8 cellular contexts compared by ENCODE assay signal in genomic region chr7:81484266-81484665, GRCh38.
A peak's percentile ranks its signal among the peaks of the same experiment; 100 is the strongest.
DNase-seq lines count a peak whose midpoint lies in the region; ATAC-seq and TF ChIP-seq lines count a peak whose summit lies in the region.

No MANE protein-coding gene starts in this region.

- peaks cover 7% of the 10 kb centered on the region for H3F3A ChIP-seq in smooth muscle cell (ENCODE audit: low read depth)

- H3K4me1 ChIP-seq in mammary epithelial cell (ENCODE audit: insufficient read depth, low read length) (no peaks in the 10 kb centered on the region), smooth muscle cell (ENCODE audit: low read depth) (no peaks in the 10 kb centered on the region)

- in situ Hi-C loops in mammary epithelial cell (cut with MboI; ENCODE audit: low sequenced_read_pairs in 2 of 2): loop anchor here (10.0 to 25.0 kb wide), 5 partner anchors 531 to 1253 kb away; no protein-coding TSS in a partner anchor

- H2AFZ ChIP-seq in mammary epithelial cell (ENCODE audit: low read depth, low read length) (no peak overlapping the region), smooth muscle cell (ENCODE audit: low read depth) (no peak overlapping the region)

- H3K27ac ChIP-seq in 22Rv1 (peak overlapping the region; percentile 60), mammary epithelial cell (ENCODE audit: insufficient read depth, low read depth, low read length) (no peak overlapping the region), smooth muscle cell (ENCODE audit: low read depth) (no peak overlapping the region)

- H3K9me3 ChIP-seq in mammary epithelial cell (replicated peaks; ENCODE audit: insufficient read depth, low read length): no peaks in the 10 kb centered on the region
- H3K9me3 ChIP-seq in smooth muscle cell (replicated peaks; ENCODE audit: low read depth): no peaks in the 10 kb centered on the region

- no peaks in the 10 kb centered on the region for H3K79me2 ChIP-seq in mammary epithelial cell (ENCODE audit: insufficient read depth, low read length)
- no peaks in the 10 kb centered on the region for H3K79me2 ChIP-seq in smooth muscle cell (ENCODE audit: low read depth)

- CTCF ChIA-PET in mammary epithelial cell (lab: Charles Lee; ENCODE audit: low non-redundant PET): interaction anchor here (0.6 to 0.7 kb wide), 2 partner anchors 27 to 498 kb away, joined by 5 to 7 read pairs; no protein-coding TSS in a partner anchor

- no peaks in the 10 kb centered on the region for H3K27me3 ChIP-seq in mammary epithelial cell (ENCODE audit: insufficient read depth, low read length)
- no peaks in the 10 kb centered on the region for H3K27me3 ChIP-seq in smooth muscle cell (ENCODE audit: low read depth)

- peak; percentile 30 for DNase-seq in HK-2 (ENCODE audit: unreplicated experiment)
- peak; percentile 16 for DNase-seq in mammary epithelial cell
- DNase-seq in left colon: peak in 1 of 2 donors; percentile 10
- DNase-seq in activated T-cell treated with anti-CD3 and anti-CD28 coated beads, Interleukin-2, amount 50 U/mL, for 48 hours: no peak
- DNase-seq in smooth muscle cell (lab: John Stamatoyannopoulos, UW; ENCODE audit: unreplicated experiment): no peak

- 53% methylated on average over 3 of the region's 3 CpGs for WGBS in mammary epithelial cell (ENCODE audit: low coverage, missing lambda C conversion rate)
- 46% methylated on average over 3 of the region's 3 CpGs for WGBS in smooth muscle cell (ENCODE audit: low lambda C conversion rate)

- intact Hi-C loops in mammary epithelial cell (cut with micrococcal nuclease): loop anchor here (5.0 kb wide), 2 partner anchors 233 to 1243 kb away; no protein-coding TSS in a partner anchor
- intact Hi-C loops in left colon (cut with DNase I, micrococcal nuclease): no loop called here

- H3K4me3 ChIP-seq in mammary epithelial cell (replicated peaks in 1 of 3; ENCODE audit: insufficient read depth in 1 of 3, low read depth in 2 of 3, low read length in 3 of 3): no peak overlapping the region
- H3K4me3 ChIP-seq in smooth muscle cell: no peak overlapping the region

- H3K4me2 ChIP-seq in mammary epithelial cell (ENCODE audit: insufficient read depth, low read depth, low read length) (no peak overlapping the region), smooth muscle cell (no peak overlapping the region)

- dilution Hi-C loops in mammary epithelial cell (cut with HindIII; ENCODE audit: low sequenced_read_pairs): no loop called here

- ATAC-seq in left colon (peak; percentile 28), GM18873 (IDR thresholded peaks at IDR 0.05; ENCODE audit: low FRiP score, unreplicated experiment) (no peak), HG03571 (IDR thresholded peaks at IDR 0.05; ENCODE audit: unreplicated experiment) (no peak)

- H3K36me3 ChIP-seq in mammary epithelial cell (ENCODE audit: insufficient read depth, low read length) (no peaks in the 10 kb centered on the region), smooth muscle cell (ENCODE audit: low read depth) (no peaks in the 10 kb centered on the region)

- no peak overlapping the region for H3K9ac ChIP-seq in mammary epithelial cell (ENCODE audit: insufficient read depth, low read length)
- no peak overlapping the region for H3K9ac ChIP-seq in smooth muscle cell (ENCODE audit: low read depth)

- BruUV-seq in mammary epithelial cell (replicated peaks; lab: Mats Ljungman, UMichigan): no TSS peak

- TF ChIP-seq CTCF in 22Rv1 (IDR thresholded peaks at IDR 0.05) (no peak), mammary epithelial cell (conservative IDR thresholded peaks at IDR 0.05 in 1 of 2, IDR thresholded peaks at IDR 0.05 in 1 of 2; ENCODE audit: extremely low read depth in 1 of 2, insufficient read depth in 1 of 2, low read depth in 1 of 2, low read length in 2 of 2) (no peak), smooth muscle cell (IDR thresholded peaks at IDR 0.05; ENCODE audit: borderline replicate concordance, insufficient read depth, poor library complexity, severe bottlenecking) (no peak)

- H4K20me1 ChIP-seq in mammary epithelial cell (ENCODE audit: insufficient read depth, low read length) (no peaks in the 10 kb centered on the region), smooth muscle cell (ENCODE audit: low read depth) (no peaks in the 10 kb centered on the region)

Comparison
In these comparisons a context has a peak if more than half of its experiments do, and no peak if none do; other contexts are left out.
1. DNase-seq: peak in HK-2 (single experiment) and mammary epithelial cell (single experiment); none in activated T-cell treated with anti-CD3 and anti-CD28 coated beads, Interleukin-2, amount 50 U/mL, for 48 hours (0 of 2) and smooth muscle cell (single experiment).